7 cellular contexts compared by ENCODE assay signal in the genomic region with DNA sequence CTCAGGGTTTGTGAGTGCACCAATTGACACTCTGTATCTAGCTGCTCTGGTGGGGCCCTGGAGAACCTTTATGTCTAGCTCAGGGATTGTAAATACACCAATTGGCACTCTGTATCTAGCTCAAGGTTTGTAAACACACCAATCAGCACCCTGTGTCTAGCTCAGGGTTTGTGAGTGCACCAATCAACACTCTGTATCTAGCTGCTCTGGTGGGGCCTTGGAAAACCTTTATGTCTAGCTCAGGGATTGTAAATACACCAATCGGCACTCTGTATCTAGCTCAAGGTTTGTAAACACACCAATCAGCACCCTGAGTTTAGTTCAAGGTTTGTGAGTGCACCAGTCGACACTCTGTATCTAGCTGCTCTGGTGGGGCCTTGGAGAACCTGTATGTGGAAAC. TPM values are rescaled to one million over a fixed set of nuclear protein-coding genes. Genes with fewer than 3 reads are reported as not detected.
"Had no signal": no experiment of that assay in that cellular context is flagged by ENCODE, and none has a peak within 500 bp of the region (broad histone marks: within the 10 kb centered on the region; RNA-seq: fewer than 3 reads in every experiment).

No MANE protein-coding gene starts in this region.

RNA-seq across cellular contexts. Expression of gene KBTBD13, which starts 0.9 kb away (rescaled TPM):
- total RNA-seq: HT-29, IMR-90, NCI-H460, PC-9, RPMI7951, SJSA1 had no signal
- polyA plus RNA-seq: IMR-90 had no signal

RNA-seq across cellular contexts. Expression of gene RASL12, which starts 7.8 kb away (rescaled TPM):
- total RNA-seq: HT-29, PC-9 had no signal

RNA-seq across cellular contexts. Expression of gene SLC51B, which starts 30.4 kb away (rescaled TPM):
- total RNA-seq: IMR-90, PC-9, Right ventricle myocardium superior, RPMI7951 had no signal
- polyA plus RNA-seq: IMR-90 had no signal
